ENCODE assay signal across 20 cellular contexts in the genomic region with DNA sequence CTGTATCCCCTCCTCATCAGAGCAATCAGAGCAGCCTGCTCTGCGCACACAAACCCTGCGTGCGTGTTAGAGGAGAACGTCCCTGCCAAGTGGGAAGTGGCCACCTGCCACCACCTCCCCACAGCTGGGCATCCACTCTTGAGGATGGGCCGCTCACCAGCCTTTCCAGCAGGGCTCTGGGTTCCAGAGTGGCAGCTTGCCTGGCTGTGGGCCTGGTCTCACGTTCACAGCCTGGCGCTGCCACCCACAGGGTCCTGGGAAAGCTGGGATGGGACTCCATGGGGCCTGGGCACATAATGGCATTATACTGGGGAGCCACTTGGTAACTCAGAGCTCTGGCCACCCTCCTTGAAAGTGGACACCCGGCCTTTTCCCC.
"Had no signal": no experiment of that assay in that cellular context is flagged by ENCODE, and none has a peak within 500 bp of the region (broad histone marks: within the 10 kb centered on the region; RNA-seq: fewer than 3 reads in every experiment).

No MANE protein-coding gene starts in this region.

- H3K4me3 Mint-ChIP-seq: activated CD4-positive, alpha-beta T cell treated with anti-CD3 and anti-CD28 coated beads, Interleukin-2, amount 10 ng/mL, durations not matched to agents 7 days and 5 days; activated CD8-positive, alpha-beta T cell treated with anti-CD3 and anti-CD28 coated beads, Interleukin-2, amount 10 ng/mL, durations not matched to agents 7 days and 5 days; activated naive CD4-positive, alpha-beta T cell treated with anti-CD3 and anti-CD28 coated beads, Interleukin-2, amount 10 ng/mL, durations not matched to agents 7 days and 5 days; activated naive CD8-positive, alpha-beta T cell treated with anti-CD3 and anti-CD28 coated beads, Interleukin-2, amount 50 U/mL, for 24 hours; activated T-cell treated with anti-CD3 and anti-CD28 coated beads, Interleukin-2, amount 50 U/mL, for 24 hours; mesothelial cell of epicardium; natural killer cell treated with Interleukin-12 subunit alpha and Interleukin-12 subunit beta and Interleukin-15 and Interleukin-18, amount 100 ng/mL, for 72 hours; stimulated activated naive CD8-positive, alpha-beta T cell treated with anti-CD3 and anti-CD28 coated beads, Interleukin-15, Interleukin-2, amounts not matched to agents 100 ng/mL and 50 ng/mL, for 24 hours; T-helper 2 cell treated with Interferon-gamma antibody and Interleukin-4, amounts not matched to agents 5 μg/mL and 100 μg/mL, for 36 hours had no signal

- H3K36me3 ChIP-seq: right atrium auricular region, suprapubic skin, transverse colon, vagina had no signal

- H3K27me3 ChIP-seq: right atrium auricular region, vagina had no signal

- H3K4me1 ChIP-seq: right atrium auricular region, suprapubic skin, transverse colon, vagina had no signal

- H3K9me3 ChIP-seq: right atrium auricular region, suprapubic skin, transverse colon, vagina had no signal

- DNase-seq: activated CD4-positive, alpha-beta T cell treated with anti-CD3 and anti-CD28 coated beads, Interleukin-2, amount 10 ng/mL, durations not matched to agents 7 days and 5 days; activated CD8-positive, alpha-beta T cell treated with anti-CD3 and anti-CD28 coated beads, Interleukin-2, amount 10 ng/mL, durations not matched to agents 7 days and 5 days; activated naive CD4-positive, alpha-beta T cell treated with anti-CD3 and anti-CD28 coated beads, Interleukin-2, amount 10 ng/mL, durations not matched to agents 7 days and 5 days; activated naive CD8-positive, alpha-beta T cell treated with anti-CD3 and anti-CD28 coated beads, Interleukin-2, amount 50 U/mL, for 24 hours; activated T-cell treated with anti-CD3 and anti-CD28 coated beads, Interleukin-2, amount 50 U/mL, for 24 hours; erythroblast; foreskin melanocyte; nucleus accumbens; transverse colon had no signal

- H3K4me3 ChIP-seq: coronary artery, lung, right atrium auricular region, skin epidermis, suprapubic skin, transverse colon, vagina had no signal

- H3K27ac Mint-ChIP-seq: activated CD4-positive, alpha-beta T cell treated with anti-CD3 and anti-CD28 coated beads, Interleukin-2, amount 10 ng/mL, durations not matched to agents 7 days and 5 days; activated CD8-positive, alpha-beta T cell treated with anti-CD3 and anti-CD28 coated beads, Interleukin-2, amount 10 ng/mL, durations not matched to agents 7 days and 5 days; activated naive CD4-positive, alpha-beta T cell treated with anti-CD3 and anti-CD28 coated beads, Interleukin-2, amount 10 ng/mL, durations not matched to agents 7 days and 5 days; activated naive CD8-positive, alpha-beta T cell treated with anti-CD3 and anti-CD28 coated beads, Interleukin-2, amount 50 U/mL, for 24 hours; activated T-cell treated with anti-CD3 and anti-CD28 coated beads, Interleukin-2, amount 50 U/mL, for 24 hours; activated T-helper 2 cell treated with anti-CD3 and anti-CD28 coated beads, Interferon-gamma antibody, Interleukin-2, Interleukin-4, amounts not matched to agents 10 μg/mL and 5 μg/mL and 100 μg/mL, durations not matched to agents 14 hours and 24 hours and 36 hours; mesothelial cell of epicardium; natural killer cell treated with Interleukin-12 subunit alpha and Interleukin-12 subunit beta and Interleukin-15 and Interleukin-18, amount 100 ng/mL, for 72 hours; stimulated activated naive CD8-positive, alpha-beta T cell treated with anti-CD3 and anti-CD28 coated beads, Interleukin-15, Interleukin-2, amounts not matched to agents 100 ng/mL and 50 ng/mL, for 24 hours; T-helper 2 cell treated with Interferon-gamma antibody and Interleukin-4, amounts not matched to agents 5 μg/mL and 100 μg/mL, for 36 hours had no signal

- H3K27me3 Mint-ChIP-seq: activated CD4-positive, alpha-beta T cell treated with anti-CD3 and anti-CD28 coated beads, Interleukin-2, amount 10 ng/mL, durations not matched to agents 7 days and 5 days had no signal

- H3K4me1 Mint-ChIP-seq: activated CD4-positive, alpha-beta T cell treated with anti-CD3 and anti-CD28 coated beads, Interleukin-2, amount 10 ng/mL, durations not matched to agents 7 days and 5 days; activated naive CD4-positive, alpha-beta T cell treated with anti-CD3 and anti-CD28 coated beads, Interleukin-2, amount 10 ng/mL, durations not matched to agents 7 days and 5 days; activated naive CD8-positive, alpha-beta T cell treated with anti-CD3 and anti-CD28 coated beads, Interleukin-2, amount 50 U/mL, for 24 hours had no signal

- H3K9me3 Mint-ChIP-seq: activated CD4-positive, alpha-beta T cell treated with anti-CD3 and anti-CD28 coated beads, Interleukin-2, amount 10 ng/mL, durations not matched to agents 7 days and 5 days; activated naive CD4-positive, alpha-beta T cell treated with anti-CD3 and anti-CD28 coated beads, Interleukin-2, amount 10 ng/mL, durations not matched to agents 7 days and 5 days; activated naive CD8-positive, alpha-beta T cell treated with anti-CD3 and anti-CD28 coated beads, Interleukin-2, amount 50 U/mL, for 24 hours; activated T-cell treated with anti-CD3 and anti-CD28 coated beads, Interleukin-2, amount 50 U/mL, for 24 hours; activated T-helper 2 cell treated with anti-CD3 and anti-CD28 coated beads, Interferon-gamma antibody, Interleukin-2, Interleukin-4, amounts not matched to agents 10 μg/mL and 5 μg/mL and 100 μg/mL, durations not matched to agents 14 hours and 24 hours and 36 hours; mesothelial cell of epicardium; natural killer cell treated with Interleukin-12 subunit alpha and Interleukin-12 subunit beta and Interleukin-15 and Interleukin-18, amount 100 ng/mL, for 72 hours; stimulated activated naive CD8-positive, alpha-beta T cell treated with anti-CD3 and anti-CD28 coated beads, Interleukin-15, Interleukin-2, amounts not matched to agents 100 ng/mL and 50 ng/mL, for 24 hours; T-helper 2 cell treated with Interferon-gamma antibody and Interleukin-4, amounts not matched to agents 5 μg/mL and 100 μg/mL, for 36 hours had no signal

- H3K27ac ChIP-seq: coronary artery, right atrium auricular region, skin epidermis, suprapubic skin, transverse colon, vagina had no signal

- ATAC-seq: activated CD8-positive, alpha-beta T cell treated with anti-CD3 and anti-CD28 coated beads, Interleukin-2, amount 10 ng/mL, durations not matched to agents 7 days and 5 days; activated naive CD8-positive, alpha-beta T cell treated with anti-CD3 and anti-CD28 coated beads, Interleukin-2, amount 50 U/mL, for 24 hours; natural killer cell treated with Interleukin-12 subunit alpha and Interleukin-12 subunit beta and Interleukin-15 and Interleukin-18, amount 100 ng/mL, for 72 hours had no signal

- H3K36me3 Mint-ChIP-seq: activated naive CD4-positive, alpha-beta T cell treated with anti-CD3 and anti-CD28 coated beads, Interleukin-2, amount 10 ng/mL, durations not matched to agents 7 days and 5 days; mesothelial cell of epicardium; natural killer cell treated with Interleukin-12 subunit alpha and Interleukin-12 subunit beta and Interleukin-15 and Interleukin-18, amount 100 ng/mL, for 72 hours had no signal
